8 cellular contexts compared by ENCODE assay signal in the genomic region with DNA sequence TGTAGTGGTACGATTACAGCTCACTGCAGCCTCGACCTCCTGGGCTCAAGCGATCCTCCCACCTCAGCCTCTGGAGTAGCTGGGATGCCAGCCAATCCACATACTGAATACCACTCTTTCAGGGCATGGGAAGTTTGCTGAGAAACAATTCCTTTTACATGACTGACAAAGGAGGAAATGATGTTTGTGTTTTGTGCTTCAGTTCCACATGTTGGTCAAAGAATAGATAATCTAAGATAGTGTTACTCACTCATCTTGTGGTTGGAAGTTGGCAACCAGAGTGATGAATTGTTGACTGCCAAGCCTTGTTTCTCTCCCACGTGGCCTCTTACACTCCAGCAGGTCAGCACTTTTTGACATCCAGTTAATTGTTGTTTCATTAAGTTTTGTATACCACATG. TPM values are rescaled to one million over a fixed set of nuclear protein-coding genes. Genes with fewer than 3 reads are reported as not detected.
A peak's percentile ranks its signal among the peaks of the same experiment; 100 is the strongest.
DNase-seq lines count a peak whose midpoint lies in the region; ATAC-seq, FAIRE-seq and TF ChIP-seq lines count a peak whose summit lies in the region.
"Had no signal": no experiment of that assay in that cellular context is flagged by ENCODE, and none has a peak within 500 bp of the region (broad histone marks: within the 10 kb centered on the region; RNA-seq: fewer than 3 reads in every experiment).

No MANE protein-coding gene starts in this region.

- H3K9ac ChIP-seq in BLaER1 (no peak overlapping the region), K562 (ENCODE audit: insufficient read depth in 1 of 2, low read depth in 2 of 2, low read length in 2 of 2) (no peak overlapping the region)

- 6% methylated on average over 4 of the region's 4 CpGs for WGBS in K562 (ENCODE audit: insufficient coverage, low coverage, missing lambda C conversion rate)

- TF ChIP-seq RAD21 in K562 (CRISPR knock-in tag; conservative IDR thresholded peaks at IDR 0.05 in 1 of 2, IDR thresholded peaks at IDR 0.05 in 1 of 2): no peak

- H3K4me1 ChIP-seq in BLaER1 (peaks cover 21% of the 10 kb centered on the region), K562 (replicated peaks in 1 of 2; ENCODE audit: control insufficient read depth in 2 of 2, insufficient read depth in 2 of 2, low read length in 2 of 2) (no peaks in the 10 kb centered on the region)

- CTCF ChIA-PET in K562 (lab: Yijun Ruan, JAX; ENCODE audit: low intra/inter-chr PET ratio): interaction anchor here (0.7 kb wide), 1 partner anchor 55 kb away, joined by 3 read pairs; no protein-coding TSS in a partner anchor

- H2AFZ ChIP-seq in K562 (ENCODE audit: low read depth, low read length): no peak overlapping the region

- H3K4me3 ChIP-seq in BLaER1 (no peak overlapping the region), K562 (no peak overlapping the region)

- ATAC-seq in K562: no peak

- DNase-seq in KBM-7 (peak; percentile 51), K562 (ENCODE audit: extremely low read depth in 1 of 4, low spot score in 3 of 4) (no peak), NCI-H526 treated with DMSO at 0.1 percent for 48 hours (lab: John Stamatoyannopoulos, UW) (no peak), NCI-H1092 treated with DMSO at 0.1 percent for 48 hours (lab: John Stamatoyannopoulos, UW) (no peak)
- no peak for DNase-seq in activated effector memory CD4-positive, alpha-beta T cell treated with Interleukin-2 at 50 U/mL for 16 hours
- DNase-seq: NCI-H510A treated with DMSO at 0.1 percent for 48 hours had no signal

- in situ Hi-C loops in KBM-7 (cut with MboI; ENCODE audit: low pct_unique_long_range_greater_than_20kb, low sequenced_read_pairs) (no loop called here), K562 (cut with MboI) (no loop called here)

- POLR2A ChIA-PET in K562 (lab: Yijun Ruan, JAX): no interaction called here

- H4K20me1 ChIP-seq in BLaER1 (no peaks in the 10 kb centered on the region), K562 (replicated peaks; ENCODE audit: control insufficient read depth, insufficient read depth, low read length) (no peaks in the 10 kb centered on the region)

- H3K27ac ChIP-seq in BLaER1: no peak overlapping the region
- no peak overlapping the region for H3K27ac ChIP-seq in K562 (ENCODE audit: extremely low read depth, low read depth, low read length)

- TF ChIP-seq POLR2A in K562 (conservative IDR thresholded peaks at IDR 0.05): no peak

- no peak for TF ChIP-seq CTCF in K562 (IDR thresholded peaks at IDR 0.05 in 2 of 3, conservative IDR thresholded peaks at IDR 0.05 in 1 of 3; ENCODE audit: insufficient read depth in 2 of 3, low read depth in 1 of 3, low read length in 3 of 3)

- BruUV-seq in K562 (replicated peaks; lab: Mats Ljungman, UMichigan): no TSS peak

- no peaks in the 10 kb centered on the region for H3K9me3 ChIP-seq in BLaER1
- H3K9me3 ChIP-seq in K562 (replicated peaks; ENCODE audit: control insufficient read depth, insufficient read depth, low read depth, low read length): no peaks in the 10 kb centered on the region

- FAIRE-seq in K562 (lab: Jason Lieb, UNC): no peak
- FAIRE-seq: endothelial cell of umbilical vein had no signal

- H3K4me2 ChIP-seq in BLaER1 (peak overlapping the region; percentile 30), K562 (ENCODE audit: insufficient read depth, low read length) (no peak overlapping the region)

- TF ChIP-seq EP300 in K562 (IDR thresholded peaks at IDR 0.05; ENCODE audit: low read length): no peak

- H3K36me3 ChIP-seq in BLaER1 (no peaks in the 10 kb centered on the region), K562 (ENCODE audit: control insufficient read depth, insufficient read depth, low read length) (no peaks in the 10 kb centered on the region)

- H3K79me2 ChIP-seq in K562 (ENCODE audit: control insufficient read depth, insufficient read depth, low read length): no peaks in the 10 kb centered on the region

- H3K27me3 ChIP-seq in BLaER1 (no peaks in the 10 kb centered on the region), K562 (ENCODE audit: control insufficient read depth in 2 of 2, insufficient read depth in 2 of 2, low read length in 2 of 2) (peaks cover 0 to 13% of the 10 kb centered on the region in 2 experiments; a peak in 2 of 5 replicates)

- no peaks in the 10 kb centered on the region for H3K9me1 ChIP-seq in K562 (ENCODE audit: control insufficient read depth, insufficient read depth, low read length)

- intact Hi-C loops in K562 (cut with micrococcal nuclease): no loop called here

RNA-seq across cellular contexts. Expression of a gene that starts 7.6 kb away (rescaled TPM):
- not detected in 2 replicates for total RNA-seq in K562 (2011; cell fraction: chromatin; rRNA removed; ENCODE audit: low replicate concordance)
- not detected in 2 replicates for total RNA-seq in K562 (2011; cell fraction: nucleolus; rRNA removed)
- not detected in 2 replicates for total RNA-seq in K562 (2011; cell fraction: nucleoplasm; rRNA removed)
- total RNA-seq in K562 (2014; rRNA removed) (not detected in 2 replicates), K562 (2014; rRNA removed; fragmentation: Illumina TruSeq; extraction: Trizol) (not detected in 2 replicates), K562 (2015; rRNA removed; fragmentation: Illumina TruSeq; extraction: Trizol) (not detected in 2 replicates), K562 (2021) (not detected in 2 replicates)
- polyA plus RNA-seq in K562 (2011; rRNA removed) (not detected in 2 replicates), K562 (2014; fragmentation: Illumina TruSeq; extraction: Trizol) (not detected in 2 replicates), K562 (2014; fragmentation: Nextera tagmentation; extraction: Ambion mirVana) (not detected), K562 (2014; rRNA removed) (not detected in 2 replicates)
- polyA plus RNA-seq in K562 (2011; cell fraction: cytosol; rRNA removed): not detected in 2 replicates
- polyA plus RNA-seq in K562 (2011; cell fraction: nucleus; rRNA removed): not detected in 2 replicates
- not detected in 2 replicates for polyA plus RNA-seq in K562 (2012)
- not detected in 2 replicates for polyA minus RNA-seq in K562 (2011; rRNA and poly(A)+ RNA removed)
- not detected in 2 replicates for polyA minus RNA-seq in K562 (2011; cell fraction: cytosol; rRNA and poly(A)+ RNA removed)
- polyA minus RNA-seq in K562 (2011; cell fraction: nucleus; rRNA and poly(A)+ RNA removed): not detected in 2 replicates
- total RNA-seq: endothelial cell of umbilical vein had no signal
- polyA plus RNA-seq: endothelial cell of umbilical vein had no signal

RNA-seq across cellular contexts. Expression of a gene that starts 16.7 kb away (rescaled TPM):
- total RNA-seq in K562 (2011; cell fraction: chromatin; rRNA removed; ENCODE audit: low replicate concordance): not detected in 2 replicates
- not detected in 2 replicates for total RNA-seq in K562 (2011; cell fraction: nucleolus; rRNA removed)
- total RNA-seq in K562 (2011; cell fraction: nucleoplasm; rRNA removed): not detected in 2 replicates
- total RNA-seq in K562 (2014; rRNA removed) (not detected in 2 replicates), K562 (2014; rRNA removed; fragmentation: Illumina TruSeq; extraction: Trizol) (not detected in 2 replicates), K562 (2015; rRNA removed; fragmentation: Illumina TruSeq; extraction: Trizol) (not detected in 2 replicates), K562 (2021) (not detected in 2 replicates)
- polyA plus RNA-seq in K562 (2011; rRNA removed) (not detected in 2 replicates), K562 (2014; fragmentation: Illumina TruSeq; extraction: Trizol) (not detected in 2 replicates), K562 (2014; fragmentation: Nextera tagmentation; extraction: Ambion mirVana) (not detected), K562 (2014; rRNA removed) (not detected in 2 replicates)
- polyA plus RNA-seq in K562 (2011; cell fraction: cytosol; rRNA removed): not detected in 2 replicates
- not detected in 2 replicates for polyA plus RNA-seq in K562 (2011; cell fraction: nucleus; rRNA removed)
- not detected in 2 replicates for polyA plus RNA-seq in K562 (2012)
- not detected in 2 replicates for polyA minus RNA-seq in K562 (2011; rRNA and poly(A)+ RNA removed)
- not detected in 2 replicates for polyA minus RNA-seq in K562 (2011; cell fraction: cytosol; rRNA and poly(A)+ RNA removed)
- polyA minus RNA-seq in K562 (2011; cell fraction: nucleus; rRNA and poly(A)+ RNA removed): not detected in 2 replicates
- total RNA-seq: endothelial cell of umbilical vein had no signal
- polyA plus RNA-seq: endothelial cell of umbilical vein had no signal

RNA-seq across cellular contexts. Expression of a gene that starts 26.3 kb away (rescaled TPM):
- not detected in 2 replicates for total RNA-seq in K562 (2011; cell fraction: chromatin; rRNA removed; ENCODE audit: low replicate concordance)
- not detected in 2 replicates for total RNA-seq in K562 (2011; cell fraction: nucleolus; rRNA removed)
- total RNA-seq in K562 (2011; cell fraction: nucleoplasm; rRNA removed): not detected in 2 replicates
- total RNA-seq in K562 (2014; rRNA removed) (not detected in 2 replicates), K562 (2014; rRNA removed; fragmentation: Illumina TruSeq; extraction: Trizol) (not detected in 2 replicates), K562 (2015; rRNA removed; fragmentation: Illumina TruSeq; extraction: Trizol) (not detected in 2 replicates), K562 (2021) (not detected in 2 replicates)
- polyA plus RNA-seq in K562 (2011; rRNA removed) (not detected in 2 replicates), K562 (2014; fragmentation: Illumina TruSeq; extraction: Trizol) (not detected in 2 replicates), K562 (2014; fragmentation: Nextera tagmentation; extraction: Ambion mirVana) (not detected), K562 (2014; rRNA removed) (not detected in 2 replicates)
- not detected in 2 replicates for polyA plus RNA-seq in K562 (2011; cell fraction: cytosol; rRNA removed)
- not detected in 2 replicates for polyA plus RNA-seq in K562 (2011; cell fraction: nucleus; rRNA removed)
- not detected in 2 replicates for polyA plus RNA-seq in K562 (2012)
- not detected in 2 replicates for polyA minus RNA-seq in K562 (2011; rRNA and poly(A)+ RNA removed)
- polyA minus RNA-seq in K562 (2011; cell fraction: cytosol; rRNA and poly(A)+ RNA removed): not detected in 2 replicates
- not detected in 2 replicates for polyA minus RNA-seq in K562 (2011; cell fraction: nucleus; rRNA and poly(A)+ RNA removed)
- total RNA-seq: endothelial cell of umbilical vein had no signal
- polyA plus RNA-seq: endothelial cell of umbilical vein had no signal

RNA-seq across cellular contexts. Expression of a gene that starts 35.4 kb away (rescaled TPM):
- not detected in 2 replicates for total RNA-seq in K562 (2011; cell fraction: chromatin; rRNA removed; ENCODE audit: low replicate concordance)
- not detected in 2 replicates for total RNA-seq in K562 (2011; cell fraction: nucleolus; rRNA removed)
- total RNA-seq in K562 (2011; cell fraction: nucleoplasm; rRNA removed): not detected in 2 replicates
- total RNA-seq in K562 (2014; rRNA removed) (not detected in 2 replicates), K562 (2014; rRNA removed; fragmentation: Illumina TruSeq; extraction: Trizol) (not detected in 2 replicates), K562 (2015; rRNA removed; fragmentation: Illumina TruSeq; extraction: Trizol) (not detected in 2 replicates), K562 (2021) (not detected in 2 replicates)
- polyA plus RNA-seq in K562 (2011; rRNA removed) (not detected in 2 replicates), K562 (2014; fragmentation: Illumina TruSeq; extraction: Trizol) (not detected in 2 replicates), K562 (2014; fragmentation: Nextera tagmentation; extraction: Ambion mirVana) (not detected), K562 (2014; rRNA removed) (not detected in 2 replicates)
- not detected in 2 replicates for polyA plus RNA-seq in K562 (2011; cell fraction: cytosol; rRNA removed)
- polyA plus RNA-seq in K562 (2011; cell fraction: nucleus; rRNA removed): not detected in 2 replicates
- not detected in 2 replicates for polyA plus RNA-seq in K562 (2012)
- not detected in 2 replicates for polyA minus RNA-seq in K562 (2011; rRNA and poly(A)+ RNA removed)
- not detected in 2 replicates for polyA minus RNA-seq in K562 (2011; cell fraction: cytosol; rRNA and poly(A)+ RNA removed)
- not detected in 2 replicates for polyA minus RNA-seq in K562 (2011; cell fraction: nucleus; rRNA and poly(A)+ RNA removed)
- total RNA-seq: endothelial cell of umbilical vein had no signal
- polyA plus RNA-seq: endothelial cell of umbilical vein had no signal

RNA-seq across cellular contexts. Expression of a gene that starts 44.8 kb away (rescaled TPM):
- not detected in 2 replicates for total RNA-seq in K562 (2011; cell fraction: chromatin; rRNA removed; ENCODE audit: low replicate concordance)
- total RNA-seq in K562 (2011; cell fraction: nucleolus; rRNA removed): not detected in 2 replicates
- total RNA-seq in K562 (2011; cell fraction: nucleoplasm; rRNA removed): not detected in 2 replicates
- total RNA-seq in K562 (2014; rRNA removed): not detected in 2 replicates
- total RNA-seq in K562 (2014; rRNA removed; fragmentation: Illumina TruSeq; extraction: Trizol): not detected in 2 replicates
- not detected in 2 replicates for total RNA-seq in K562 (2015; rRNA removed; fragmentation: Illumina TruSeq; extraction: Trizol)
- not detected in 2 replicates for total RNA-seq in K562 (2021)
- polyA plus RNA-seq in K562 (2011; rRNA removed): not detected in 2 replicates
- not detected in 2 replicates for polyA plus RNA-seq in K562 (2011; cell fraction: cytosol; rRNA removed)
- not detected in 2 replicates for polyA plus RNA-seq in K562 (2011; cell fraction: nucleus; rRNA removed)
- not detected in 2 replicates for polyA plus RNA-seq in K562 (2012)
- polyA plus RNA-seq in K562 (2014; fragmentation: Illumina TruSeq; extraction: Trizol): not detected in 2 replicates
- not detected for polyA plus RNA-seq in K562 (2014; fragmentation: Nextera tagmentation; extraction: Ambion mirVana)
- not detected in 2 replicates for polyA plus RNA-seq in K562 (2014; rRNA removed)
- polyA minus RNA-seq in K562 (2011; rRNA and poly(A)+ RNA removed): not detected in 2 replicates
- polyA minus RNA-seq in K562 (2011; cell fraction: cytosol; rRNA and poly(A)+ RNA removed): not detected in 2 replicates
- polyA minus RNA-seq in K562 (2011; cell fraction: nucleus; rRNA and poly(A)+ RNA removed): not detected in 2 replicates
- total RNA-seq: endothelial cell of umbilical vein had no signal
- polyA plus RNA-seq: endothelial cell of umbilical vein had no signal
